Comparison of ENCODE assay signal across 1 cellular context in the genomic region with DNA sequence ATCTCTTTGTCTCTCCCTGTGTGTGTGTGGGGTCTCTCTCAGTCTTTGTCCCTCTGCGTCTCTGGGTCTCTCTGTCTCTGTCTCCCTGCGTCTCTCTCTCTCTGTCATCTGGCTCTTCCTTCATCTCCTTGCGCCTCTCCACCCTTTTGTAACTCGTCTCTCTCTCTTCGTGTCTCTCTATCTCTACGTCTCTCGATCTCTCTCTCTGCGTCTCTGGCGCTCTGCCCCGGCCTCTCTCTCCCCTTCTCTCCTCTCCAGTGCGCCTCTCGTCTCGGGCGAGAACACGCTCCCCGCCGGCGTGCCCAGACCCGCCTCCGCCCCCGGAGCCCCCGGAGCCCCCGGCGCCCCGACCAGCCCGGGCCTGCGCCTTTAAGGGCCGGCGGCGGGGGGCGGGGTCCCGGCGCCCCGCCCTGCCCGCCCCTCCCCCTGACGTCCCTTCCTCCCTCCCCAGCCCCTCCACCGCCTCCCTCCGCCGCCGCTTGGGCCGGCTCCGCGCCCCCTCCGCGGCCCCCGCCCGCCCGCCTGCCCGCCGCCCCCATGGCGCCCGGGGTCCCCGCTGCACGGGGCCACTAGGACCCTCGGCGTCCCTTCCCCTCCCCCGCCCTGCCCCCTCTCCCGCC.
A peak's percentile ranks its signal among the peaks of the same experiment; 100 is the strongest.
TF ChIP-seq lines count a peak whose summit lies in the region.

A gene (plus strand): TSS at position 440 of the 620 bp plus-strand sequence. CDS start 318 bp downstream, outside the sequence.

TF ChIP-seq in K562, 482 proteins besides CTCF, POLR2A, EP300 and RAD21 (continued from another document and continues in another):
- TF ChIP-seq CREM (IDR thresholded peaks at IDR 0.05; ENCODE audit: low read depth) (0 out of 2 replicates have a peak, but pooled peaks have one; percentile 2), ILF3 (IDR thresholded peaks at IDR 0.05; ENCODE audit: borderline replicate concordance) (no peak), U2AF1 (optimal IDR thresholded peaks at IDR 0.05; ENCODE audit: low read depth, low read length) (no peak), IRF2 (CRISPR knock-in tag; IDR thresholded peaks at IDR 0.05) (no peak), ZNF263 (CRISPR knock-in tag; IDR thresholded peaks at IDR 0.05; ENCODE audit: borderline replicate concordance) (no peak), NCOA2 (IDR thresholded peaks at IDR 0.05; ENCODE audit: partially characterized antibody in 2 of 2) (no peak), ZNF57 (CRISPR knock-in tag; IDR thresholded peaks at IDR 0.05) (no peak), POLR2AphosphoS5 (IDR thresholded peaks at IDR 0.05; ENCODE audit: control insufficient read depth, insufficient read depth, low read depth, low read length) (no peak), PTRF (tag; IDR thresholded peaks at IDR 0.05) (no peak), HDAC2 (IDR thresholded peaks at IDR 0.05) (peak; percentile 42; the same call in 1 of the 2 replicates), MTA1 (IDR thresholded peaks at IDR 0.05; ENCODE audit: borderline replicate concordance) (peak; percentile 58; the same call in 1 of the 2 replicates), SMARCA4 (IDR thresholded peaks at IDR 0.05) (peak; percentile 39; the same call in 1 of the 2 replicates), PHF8 (IDR thresholded peaks at IDR 0.05; ENCODE audit: borderline replicate concordance, low read length) (peak; percentile 61; the same call in 1 of the 2 replicates), BCOR (IDR thresholded peaks at IDR 0.05) (peak; percentile 86), PRPF4 (IDR thresholded peaks at IDR 0.05; ENCODE audit: insufficient read depth, low read depth, low read length, poor library complexity, severe bottlenecking) (no peak), GATAD2A (IDR thresholded peaks at IDR 0.05) (peak; percentile 17; the same call in 1 of the 2 replicates), RBM15 (IDR thresholded peaks at IDR 0.05; ENCODE audit: insufficient read depth, low read length) (no peak), KLF10 (CRISPR knock-in tag; IDR thresholded peaks at IDR 0.05) (no peak), NCOA4 (IDR thresholded peaks at IDR 0.05; ENCODE audit: partially characterized antibody) (peak; percentile 93), BHLHE40 (IDR thresholded peaks at IDR 0.05; ENCODE audit: low read length) (no peak), OTX1 (CRISPR knock-in tag; IDR thresholded peaks at IDR 0.05) (peak; percentile 66; the same call in 1 of the 2 replicates), TARDBP (IDR thresholded peaks at IDR 0.05) (no peak), ZFP36 (IDR thresholded peaks at IDR 0.05; ENCODE audit: low read depth, low read length, partially characterized antibody) (peak; percentile 43), GTF2E2 (tag; IDR thresholded peaks at IDR 0.05) (no peak), TSC22D4 (tag; IDR thresholded peaks at IDR 0.05) (no peak), STAT5A (IDR thresholded peaks at IDR 0.05; ENCODE audit: borderline replicate concordance, low read length) (no peak)
- TF ChIP-seq, protein P1, sequence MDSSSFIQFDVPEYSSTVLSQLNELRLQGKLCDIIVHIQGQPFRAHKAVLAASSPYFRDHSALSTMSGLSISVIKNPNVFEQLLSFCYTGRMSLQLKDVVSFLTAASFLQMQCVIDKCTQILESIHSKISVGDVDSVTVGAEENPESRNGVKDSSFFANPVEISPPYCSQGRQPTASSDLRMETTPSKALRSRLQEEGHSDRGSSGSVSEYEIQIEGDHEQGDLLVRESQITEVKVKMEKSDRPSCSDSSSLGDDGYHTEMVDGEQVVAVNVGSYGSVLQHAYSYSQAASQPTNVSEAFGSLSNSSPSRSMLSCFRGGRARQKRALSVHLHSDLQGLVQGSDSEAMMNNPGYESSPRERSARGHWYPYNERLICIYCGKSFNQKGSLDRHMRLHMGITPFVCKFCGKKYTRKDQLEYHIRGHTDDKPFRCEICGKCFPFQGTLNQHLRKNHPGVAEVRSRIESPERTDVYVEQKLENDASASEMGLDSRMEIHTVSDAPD (CRISPR knock-in tag; IDR thresholded peaks at IDR 0.05): no peak
- TF ChIP-seq, protein P2, sequence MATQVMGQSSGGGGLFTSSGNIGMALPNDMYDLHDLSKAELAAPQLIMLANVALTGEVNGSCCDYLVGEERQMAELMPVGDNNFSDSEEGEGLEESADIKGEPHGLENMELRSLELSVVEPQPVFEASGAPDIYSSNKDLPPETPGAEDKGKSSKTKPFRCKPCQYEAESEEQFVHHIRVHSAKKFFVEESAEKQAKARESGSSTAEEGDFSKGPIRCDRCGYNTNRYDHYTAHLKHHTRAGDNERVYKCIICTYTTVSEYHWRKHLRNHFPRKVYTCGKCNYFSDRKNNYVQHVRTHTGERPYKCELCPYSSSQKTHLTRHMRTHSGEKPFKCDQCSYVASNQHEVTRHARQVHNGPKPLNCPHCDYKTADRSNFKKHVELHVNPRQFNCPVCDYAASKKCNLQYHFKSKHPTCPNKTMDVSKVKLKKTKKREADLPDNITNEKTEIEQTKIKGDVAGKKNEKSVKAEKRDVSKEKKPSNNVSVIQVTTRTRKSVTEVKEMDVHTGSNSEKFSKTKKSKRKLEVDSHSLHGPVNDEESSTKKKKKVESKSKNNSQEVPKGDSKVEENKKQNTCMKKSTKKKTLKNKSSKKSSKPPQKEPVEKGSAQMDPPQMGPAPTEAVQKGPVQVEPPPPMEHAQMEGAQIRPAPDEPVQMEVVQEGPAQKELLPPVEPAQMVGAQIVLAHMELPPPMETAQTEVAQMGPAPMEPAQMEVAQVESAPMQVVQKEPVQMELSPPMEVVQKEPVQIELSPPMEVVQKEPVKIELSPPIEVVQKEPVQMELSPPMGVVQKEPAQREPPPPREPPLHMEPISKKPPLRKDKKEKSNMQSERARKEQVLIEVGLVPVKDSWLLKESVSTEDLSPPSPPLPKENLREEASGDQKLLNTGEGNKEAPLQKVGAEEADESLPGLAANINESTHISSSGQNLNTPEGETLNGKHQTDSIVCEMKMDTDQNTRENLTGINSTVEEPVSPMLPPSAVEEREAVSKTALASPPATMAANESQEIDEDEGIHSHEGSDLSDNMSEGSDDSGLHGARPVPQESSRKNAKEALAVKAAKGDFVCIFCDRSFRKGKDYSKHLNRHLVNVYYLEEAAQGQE (CRISPR knock-in tag; IDR thresholded peaks at IDR 0.05; ENCODE audit: low read depth): no peak
- TF ChIP-seq, protein P3, sequence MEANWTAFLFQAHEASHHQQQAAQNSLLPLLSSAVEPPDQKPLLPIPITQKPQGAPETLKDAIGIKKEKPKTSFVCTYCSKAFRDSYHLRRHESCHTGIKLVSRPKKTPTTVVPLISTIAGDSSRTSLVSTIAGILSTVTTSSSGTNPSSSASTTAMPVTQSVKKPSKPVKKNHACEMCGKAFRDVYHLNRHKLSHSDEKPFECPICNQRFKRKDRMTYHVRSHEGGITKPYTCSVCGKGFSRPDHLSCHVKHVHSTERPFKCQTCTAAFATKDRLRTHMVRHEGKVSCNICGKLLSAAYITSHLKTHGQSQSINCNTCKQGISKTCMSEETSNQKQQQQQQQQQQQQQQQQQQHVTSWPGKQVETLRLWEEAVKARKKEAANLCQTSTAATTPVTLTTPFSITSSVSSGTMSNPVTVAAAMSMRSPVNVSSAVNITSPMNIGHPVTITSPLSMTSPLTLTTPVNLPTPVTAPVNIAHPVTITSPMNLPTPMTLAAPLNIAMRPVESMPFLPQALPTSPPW (CRISPR knock-in tag; IDR thresholded peaks at IDR 0.05): peak; percentile 93
- TF ChIP-seq, protein P4, sequence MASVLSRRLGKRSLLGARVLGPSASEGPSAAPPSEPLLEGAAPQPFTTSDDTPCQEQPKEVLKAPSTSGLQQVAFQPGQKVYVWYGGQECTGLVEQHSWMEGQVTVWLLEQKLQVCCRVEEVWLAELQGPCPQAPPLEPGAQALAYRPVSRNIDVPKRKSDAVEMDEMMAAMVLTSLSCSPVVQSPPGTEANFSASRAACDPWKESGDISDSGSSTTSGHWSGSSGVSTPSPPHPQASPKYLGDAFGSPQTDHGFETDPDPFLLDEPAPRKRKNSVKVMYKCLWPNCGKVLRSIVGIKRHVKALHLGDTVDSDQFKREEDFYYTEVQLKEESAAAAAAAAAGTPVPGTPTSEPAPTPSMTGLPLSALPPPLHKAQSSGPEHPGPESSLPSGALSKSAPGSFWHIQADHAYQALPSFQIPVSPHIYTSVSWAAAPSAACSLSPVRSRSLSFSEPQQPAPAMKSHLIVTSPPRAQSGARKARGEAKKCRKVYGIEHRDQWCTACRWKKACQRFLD (CRISPR knock-in tag; IDR thresholded peaks at IDR 0.05): no peak
- TF ChIP-seq, protein P5, sequence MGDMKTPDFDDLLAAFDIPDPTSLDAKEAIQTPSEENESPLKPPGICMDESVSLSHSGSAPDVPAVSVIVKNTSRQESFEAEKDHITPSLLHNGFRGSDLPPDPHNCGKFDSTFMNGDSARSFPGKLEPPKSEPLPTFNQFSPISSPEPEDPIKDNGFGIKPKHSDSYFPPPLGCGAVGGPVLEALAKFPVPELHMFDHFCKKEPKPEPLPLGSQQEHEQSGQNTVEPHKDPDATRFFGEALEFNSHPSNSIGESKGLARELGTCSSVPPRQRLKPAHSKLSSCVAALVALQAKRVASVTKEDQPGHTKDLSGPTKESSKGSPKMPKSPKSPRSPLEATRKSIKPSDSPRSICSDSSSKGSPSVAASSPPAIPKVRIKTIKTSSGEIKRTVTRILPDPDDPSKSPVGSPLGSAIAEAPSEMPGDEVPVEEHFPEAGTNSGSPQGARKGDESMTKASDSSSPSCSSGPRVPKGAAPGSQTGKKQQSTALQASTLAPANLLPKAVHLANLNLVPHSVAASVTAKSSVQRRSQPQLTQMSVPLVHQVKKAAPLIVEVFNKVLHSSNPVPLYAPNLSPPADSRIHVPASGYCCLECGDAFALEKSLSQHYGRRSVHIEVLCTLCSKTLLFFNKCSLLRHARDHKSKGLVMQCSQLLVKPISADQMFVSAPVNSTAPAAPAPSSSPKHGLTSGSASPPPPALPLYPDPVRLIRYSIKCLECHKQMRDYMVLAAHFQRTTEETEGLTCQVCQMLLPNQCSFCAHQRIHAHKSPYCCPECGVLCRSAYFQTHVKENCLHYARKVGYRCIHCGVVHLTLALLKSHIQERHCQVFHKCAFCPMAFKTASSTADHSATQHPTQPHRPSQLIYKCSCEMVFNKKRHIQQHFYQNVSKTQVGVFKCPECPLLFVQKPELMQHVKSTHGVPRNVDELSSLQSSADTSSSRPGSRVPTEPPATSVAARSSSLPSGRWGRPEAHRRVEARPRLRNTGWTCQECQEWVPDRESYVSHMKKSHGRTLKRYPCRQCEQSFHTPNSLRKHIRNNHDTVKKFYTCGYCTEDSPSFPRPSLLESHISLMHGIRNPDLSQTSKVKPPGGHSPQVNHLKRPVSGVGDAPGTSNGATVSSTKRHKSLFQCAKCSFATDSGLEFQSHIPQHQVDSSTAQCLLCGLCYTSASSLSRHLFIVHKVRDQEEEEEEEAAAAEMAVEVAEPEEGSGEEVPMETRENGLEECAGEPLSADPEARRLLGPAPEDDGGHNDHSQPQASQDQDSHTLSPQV (IDR thresholded peaks at IDR 0.05): peak; percentile 42; the same call in 1 of the 2 replicates
- TF ChIP-seq, protein P6, sequence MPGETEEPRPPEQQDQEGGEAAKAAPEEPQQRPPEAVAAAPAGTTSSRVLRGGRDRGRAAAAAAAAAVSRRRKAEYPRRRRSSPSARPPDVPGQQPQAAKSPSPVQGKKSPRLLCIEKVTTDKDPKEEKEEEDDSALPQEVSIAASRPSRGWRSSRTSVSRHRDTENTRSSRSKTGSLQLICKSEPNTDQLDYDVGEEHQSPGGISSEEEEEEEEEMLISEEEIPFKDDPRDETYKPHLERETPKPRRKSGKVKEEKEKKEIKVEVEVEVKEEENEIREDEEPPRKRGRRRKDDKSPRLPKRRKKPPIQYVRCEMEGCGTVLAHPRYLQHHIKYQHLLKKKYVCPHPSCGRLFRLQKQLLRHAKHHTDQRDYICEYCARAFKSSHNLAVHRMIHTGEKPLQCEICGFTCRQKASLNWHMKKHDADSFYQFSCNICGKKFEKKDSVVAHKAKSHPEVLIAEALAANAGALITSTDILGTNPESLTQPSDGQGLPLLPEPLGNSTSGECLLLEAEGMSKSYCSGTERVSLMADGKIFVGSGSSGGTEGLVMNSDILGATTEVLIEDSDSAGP (CRISPR knock-in tag; IDR thresholded peaks at IDR 0.05): peak; percentile 92
- TF ChIP-seq, protein P7, sequence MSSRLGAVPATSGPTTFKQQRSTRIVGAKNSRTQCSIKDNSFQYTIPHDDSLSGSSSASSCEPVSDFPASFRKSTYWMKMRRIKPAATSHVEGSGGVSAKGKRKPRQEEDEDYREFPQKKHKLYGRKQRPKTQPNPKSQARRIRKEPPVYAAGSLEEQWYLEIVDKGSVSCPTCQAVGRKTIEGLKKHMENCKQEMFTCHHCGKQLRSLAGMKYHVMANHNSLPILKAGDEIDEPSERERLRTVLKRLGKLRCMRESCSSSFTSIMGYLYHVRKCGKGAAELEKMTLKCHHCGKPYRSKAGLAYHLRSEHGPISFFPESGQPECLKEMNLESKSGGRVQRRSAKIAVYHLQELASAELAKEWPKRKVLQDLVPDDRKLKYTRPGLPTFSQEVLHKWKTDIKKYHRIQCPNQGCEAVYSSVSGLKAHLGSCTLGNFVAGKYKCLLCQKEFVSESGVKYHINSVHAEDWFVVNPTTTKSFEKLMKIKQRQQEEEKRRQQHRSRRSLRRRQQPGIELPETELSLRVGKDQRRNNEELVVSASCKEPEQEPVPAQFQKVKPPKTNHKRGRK (tag; IDR thresholded peaks at IDR 0.05): 0 out of 2 replicates have a peak, but pooled peaks have one; percentile 16
- TF ChIP-seq, protein P8, sequence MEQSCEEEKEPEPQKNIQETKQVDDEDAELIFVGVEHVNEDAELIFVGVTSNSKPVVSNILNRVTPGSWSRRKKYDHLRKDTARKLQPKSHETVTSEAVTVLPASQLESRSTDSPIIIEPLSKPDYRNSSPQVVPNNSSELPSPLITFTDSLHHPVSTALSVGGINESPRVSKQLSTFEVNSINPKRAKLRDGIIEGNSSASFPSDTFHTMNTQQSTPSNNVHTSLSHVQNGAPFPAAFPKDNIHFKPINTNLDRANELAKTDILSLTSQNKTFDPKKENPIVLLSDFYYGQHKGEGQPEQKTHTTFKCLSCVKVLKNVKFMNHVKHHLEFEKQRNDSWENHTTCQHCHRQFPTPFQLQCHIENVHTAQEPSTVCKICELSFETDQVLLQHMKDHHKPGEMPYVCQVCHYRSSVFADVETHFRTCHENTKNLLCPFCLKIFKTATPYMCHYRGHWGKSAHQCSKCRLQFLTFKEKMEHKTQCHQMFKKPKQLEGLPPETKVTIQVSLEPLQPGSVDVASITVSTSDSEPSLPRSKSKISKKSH (CRISPR knock-in tag; IDR thresholded peaks at IDR 0.05): no peak
- TF ChIP-seq, protein P9, sequence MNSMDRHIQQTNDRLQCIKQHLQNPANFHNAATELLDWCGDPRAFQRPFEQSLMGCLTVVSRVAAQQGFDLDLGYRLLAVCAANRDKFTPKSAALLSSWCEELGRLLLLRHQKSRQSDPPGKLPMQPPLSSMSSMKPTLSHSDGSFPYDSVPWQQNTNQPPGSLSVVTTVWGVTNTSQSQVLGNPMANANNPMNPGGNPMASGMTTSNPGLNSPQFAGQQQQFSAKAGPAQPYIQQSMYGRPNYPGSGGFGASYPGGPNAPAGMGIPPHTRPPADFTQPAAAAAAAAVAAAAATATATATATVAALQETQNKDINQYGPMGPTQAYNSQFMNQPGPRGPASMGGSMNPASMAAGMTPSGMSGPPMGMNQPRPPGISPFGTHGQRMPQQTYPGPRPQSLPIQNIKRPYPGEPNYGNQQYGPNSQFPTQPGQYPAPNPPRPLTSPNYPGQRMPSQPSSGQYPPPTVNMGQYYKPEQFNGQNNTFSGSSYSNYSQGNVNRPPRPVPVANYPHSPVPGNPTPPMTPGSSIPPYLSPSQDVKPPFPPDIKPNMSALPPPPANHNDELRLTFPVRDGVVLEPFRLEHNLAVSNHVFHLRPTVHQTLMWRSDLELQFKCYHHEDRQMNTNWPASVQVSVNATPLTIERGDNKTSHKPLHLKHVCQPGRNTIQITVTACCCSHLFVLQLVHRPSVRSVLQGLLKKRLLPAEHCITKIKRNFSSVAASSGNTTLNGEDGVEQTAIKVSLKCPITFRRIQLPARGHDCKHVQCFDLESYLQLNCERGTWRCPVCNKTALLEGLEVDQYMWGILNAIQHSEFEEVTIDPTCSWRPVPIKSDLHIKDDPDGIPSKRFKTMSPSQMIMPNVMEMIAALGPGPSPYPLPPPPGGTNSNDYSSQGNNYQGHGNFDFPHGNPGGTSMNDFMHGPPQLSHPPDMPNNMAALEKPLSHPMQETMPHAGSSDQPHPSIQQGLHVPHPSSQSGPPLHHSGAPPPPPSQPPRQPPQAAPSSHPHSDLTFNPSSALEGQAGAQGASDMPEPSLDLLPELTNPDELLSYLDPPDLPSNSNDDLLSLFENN (IDR thresholded peaks at IDR 0.05; ENCODE audit: low read depth in 2 of 2, low read length in 2 of 2): no peak
